22 cellular contexts compared by ENCODE assay signal in the genomic region with DNA sequence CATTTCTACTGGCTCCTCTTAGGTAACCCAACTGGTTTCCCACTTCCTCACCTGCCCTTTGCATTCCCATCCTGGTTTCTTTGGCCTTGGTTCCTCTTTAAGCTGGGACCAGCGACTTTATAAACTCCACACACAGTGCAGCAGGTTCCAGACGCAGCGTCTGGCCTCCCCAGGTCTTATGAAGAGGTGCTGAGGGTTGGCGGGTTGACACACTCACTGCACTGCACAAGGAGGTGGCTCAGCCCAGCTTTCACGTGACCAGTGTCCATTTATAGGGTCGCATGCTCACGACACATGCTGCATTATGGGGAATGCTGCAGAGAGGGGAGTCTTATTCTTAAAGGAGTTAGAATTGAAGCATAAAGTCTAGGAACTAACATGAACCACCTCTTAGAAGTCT.
"Had no signal": no experiment of that assay in that cellular context is flagged by ENCODE, and none has a peak within 500 bp of the region (broad histone marks: within the 10 kb centered on the region; RNA-seq: fewer than 3 reads in every experiment).

No MANE protein-coding gene starts in this region.

- H3K27ac ChIP-seq: adrenal gland, ascending aorta, brain microvascular endothelial cell, spleen, WERI-Rb-1 had no signal

- H3K4me3 ChIP-seq: adrenal gland, ascending aorta, mucosa of descending colon, spleen had no signal

- DNase-seq: activated CD4-positive, alpha-beta T cell treated with anti-CD3 and anti-CD28 coated beads, Interleukin-2, amount 10 ng/mL, durations not matched to agents 7 days and 5 days; activated CD4-positive, CD25-positive, alpha-beta regulatory T cell treated with anti-CD3 and anti-CD28 coated beads, Interleukin-2, amount 50 U/mL, for 72 hours; activated CD8-positive, alpha-beta T cell treated with anti-CD3 and anti-CD28 coated beads, Interleukin-2, amount 10 ng/mL, durations not matched to agents 7 days and 5 days; activated gamma-delta T cell treated with Interleukin-2 at 50 U/mL for 16 hours; activated T-cell treated with anti-CD3 and anti-CD28 coated beads, Interleukin-2, amount 50 U/mL, for 1 hour; adrenal gland; brain microvascular endothelial cell; caudate nucleus; effector memory CD4-positive, alpha-beta T cell; glutamatergic neuron; left cardiac atrium; mesenchymal stem cell; mucosa of descending colon; nephron progenitor cell; spleen; stimulated activated CD4-positive, alpha-beta T cell treated with anti-CD3 and anti-CD28 coated beads, Interleukin-4, amount 100 ng/mL, for 1 hour; stimulated activated naive CD4-positive, alpha-beta T cell treated with Interleukin-2 at 50 U/mL for 16 hours; T-cell; WERI-Rb-1 had no signal

- FAIRE-seq: frontal cortex, islet of Langerhans had no signal

- ATAC-seq: activated CD8-positive, alpha-beta T cell treated with anti-CD3 and anti-CD28 coated beads, Interleukin-2, amount 10 ng/mL, durations not matched to agents 7 days and 5 days; left cardiac atrium; mucosa of descending colon; T-cell had no signal

- H3K27me3 ChIP-seq: adrenal gland, ascending aorta, brain microvascular endothelial cell, spleen had no signal

- H3K9me3 ChIP-seq: adrenal gland, ascending aorta, mucosa of descending colon, spleen had no signal

- H3K36me3 ChIP-seq: adrenal gland, ascending aorta, brain microvascular endothelial cell, spleen, WERI-Rb-1 had no signal
